In genomic region chr5:65926276-65926761, GRCh38 we compare ENCODE assay signal across 8 cellular contexts. TPM values are rescaled to one million over a fixed set of nuclear protein-coding genes. Genes with fewer than 3 reads are reported as not detected.
DNase-seq lines count a peak whose midpoint lies in the region; ATAC-seq, FAIRE-seq and TF ChIP-seq lines count a peak whose summit lies in the region.

A gene with protein sequence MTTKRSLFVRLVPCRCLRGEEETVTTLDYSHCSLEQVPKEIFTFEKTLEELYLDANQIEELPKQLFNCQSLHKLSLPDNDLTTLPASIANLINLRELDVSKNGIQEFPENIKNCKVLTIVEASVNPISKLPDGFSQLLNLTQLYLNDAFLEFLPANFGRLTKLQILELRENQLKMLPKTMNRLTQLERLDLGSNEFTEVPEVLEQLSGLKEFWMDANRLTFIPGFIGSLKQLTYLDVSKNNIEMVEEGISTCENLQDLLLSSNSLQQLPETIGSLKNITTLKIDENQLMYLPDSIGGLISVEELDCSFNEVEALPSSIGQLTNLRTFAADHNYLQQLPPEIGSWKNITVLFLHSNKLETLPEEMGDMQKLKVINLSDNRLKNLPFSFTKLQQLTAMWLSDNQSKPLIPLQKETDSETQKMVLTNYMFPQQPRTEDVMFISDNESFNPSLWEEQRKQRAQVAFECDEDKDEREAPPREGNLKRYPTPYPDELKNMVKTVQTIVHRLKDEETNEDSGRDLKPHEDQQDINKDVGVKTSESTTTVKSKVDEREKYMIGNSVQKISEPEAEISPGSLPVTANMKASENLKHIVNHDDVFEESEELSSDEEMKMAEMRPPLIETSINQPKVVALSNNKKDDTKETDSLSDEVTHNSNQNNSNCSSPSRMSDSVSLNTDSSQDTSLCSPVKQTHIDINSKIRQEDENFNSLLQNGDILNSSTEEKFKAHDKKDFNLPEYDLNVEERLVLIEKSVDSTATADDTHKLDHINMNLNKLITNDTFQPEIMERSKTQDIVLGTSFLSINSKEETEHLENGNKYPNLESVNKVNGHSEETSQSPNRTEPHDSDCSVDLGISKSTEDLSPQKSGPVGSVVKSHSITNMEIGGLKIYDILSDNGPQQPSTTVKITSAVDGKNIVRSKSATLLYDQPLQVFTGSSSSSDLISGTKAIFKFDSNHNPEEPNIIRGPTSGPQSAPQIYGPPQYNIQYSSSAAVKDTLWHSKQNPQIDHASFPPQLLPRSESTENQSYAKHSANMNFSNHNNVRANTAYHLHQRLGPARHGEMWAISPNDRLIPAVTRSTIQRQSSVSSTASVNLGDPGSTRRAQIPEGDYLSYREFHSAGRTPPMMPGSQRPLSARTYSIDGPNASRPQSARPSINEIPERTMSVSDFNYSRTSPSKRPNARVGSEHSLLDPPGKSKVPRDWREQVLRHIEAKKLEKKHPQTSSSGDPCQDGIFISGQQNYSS (N-terminal part only) (plus strand): TSS chr5:65926575. CDS start chr5:65992719, 66,144 bp downstream.

- peaks cover 23 to 56% (median 37%) of the 10 kb centered on the region in 4 donors for H3K4me1 Mint-ChIP-seq in naive thymus-derived CD8-positive, alpha-beta T cell
- peaks cover 11 to 36% of the 10 kb centered on the region in 2 donors for H3K4me1 Mint-ChIP-seq in stimulated activated naive B cell treated with anti-CD40 and anti-IgM and Interleukin-4, amounts not matched to agents 10 μg/mL and 1 μg/mL and 100 μg/mL, for 72 hours

- no peak for FAIRE-seq in RCC 7860 (lab: Jason Lieb, UNC)

- POLR2A ChIA-PET in naive thymus-derived CD8-positive, alpha-beta T cell (lab: Charles Lee) = interaction anchor here (0.7 to 5.3 kb wide), 17 partner anchors 25 to 822 kb away, joined by 3 to 45 read pairs (median 3); partner anchors contain the start of genes NLN, SGTB and SREK1

- H3K27me3 Mint-ChIP-seq in naive thymus-derived CD8-positive, alpha-beta T cell = no peaks in the 10 kb centered on the region
- H3K27me3 Mint-ChIP-seq in stimulated activated naive B cell treated with anti-CD40 and anti-IgM and Interleukin-4, amounts not matched to agents 10 μg/mL and 1 μg/mL and 100 μg/mL, for 72 hours = no peaks in the 10 kb centered on the region

- peaks cover 4% of the 10 kb centered on the region; the same call in 1 of the 2 replicates for H3K36me3 ChIP-seq in BE2C

- H3K36me3 Mint-ChIP-seq in naive thymus-derived CD8-positive, alpha-beta T cell = peaks cover 0 to 18% (median 5%) of the 10 kb centered on the region in 3 donors
- H3K36me3 Mint-ChIP-seq in stimulated activated naive B cell treated with anti-CD40 and anti-IgM and Interleukin-4, amounts not matched to agents 10 μg/mL and 1 μg/mL and 100 μg/mL, for 72 hours = peaks cover 8 to 15% of the 10 kb centered on the region in 2 donors

- H3K9me3 Mint-ChIP-seq in naive thymus-derived CD8-positive, alpha-beta T cell = no peaks in the 10 kb centered on the region
- H3K9me3 Mint-ChIP-seq in stimulated activated naive B cell treated with anti-CD40 and anti-IgM and Interleukin-4, amounts not matched to agents 10 μg/mL and 1 μg/mL and 100 μg/mL, for 72 hours = no peaks in the 10 kb centered on the region

- H3K9me3 ChIP-seq in BE2C = no peaks in the 10 kb centered on the region

- ATAC-seq in GM19043 (IDR thresholded peaks at IDR 0.05; ENCODE audit: low read depth, unreplicated experiment) (peak; percentile 12), HG03432 (IDR thresholded peaks at IDR 0.05; ENCODE audit: unreplicated experiment) (peak; percentile 29)
- peak; percentile 15 to 16 for ATAC-seq in naive thymus-derived CD8-positive, alpha-beta T cell
- ATAC-seq in stimulated activated naive B cell treated with anti-CD40 and anti-IgM and Interleukin-4, amounts not matched to agents 10 μg/mL and 1 μg/mL and 100 μg/mL, for 72 hours (replicated peaks) = peak; percentile 19 to 22

- peak within 1 kb of the TSS; percentile 86 to 100 (median 98) for H3K4me3 Mint-ChIP-seq in naive thymus-derived CD8-positive, alpha-beta T cell
- H3K4me3 Mint-ChIP-seq in stimulated activated naive B cell treated with anti-CD40 and anti-IgM and Interleukin-4, amounts not matched to agents 10 μg/mL and 1 μg/mL and 100 μg/mL, for 72 hours = peak within 1 kb of the TSS; percentile 98 to 100

- peak within 1 kb of the TSS; percentile 88 for H3K4me3 ChIP-seq in BE2C (ENCODE audit: low read depth, low read length)

- no peaks in the 10 kb centered on the region for H3K4me1 ChIP-seq in BE2C

- no peaks in the 10 kb centered on the region for H3K27me3 ChIP-seq in BE2C

- peak within 1 kb of the TSS; percentile 95 to 98 (median 97) for H3K27ac Mint-ChIP-seq in naive thymus-derived CD8-positive, alpha-beta T cell
- H3K27ac Mint-ChIP-seq in stimulated activated naive B cell treated with anti-CD40 and anti-IgM and Interleukin-4, amounts not matched to agents 10 μg/mL and 1 μg/mL and 100 μg/mL, for 72 hours = peak within 1 kb of the TSS; percentile 100

- DNase-seq in BE2C = peak; percentile 66
- peak; percentile 65 for DNase-seq in RCC 7860 (ENCODE audit: low spot score)
- DNase-seq in activated T-helper 1 cell treated with anti-CD3 and anti-CD28 coated beads, Interleukin-2, amount 50 U/mL, for 16 hours (ENCODE audit: low read depth in 1 of 2, low spot score in 1 of 2) = peak; percentile 48 to 57
- DNase-seq in fibroblast of gingiva (ENCODE audit: low read depth) = peak; percentile 88
- DNase-seq in naive thymus-derived CD8-positive, alpha-beta T cell = peak; percentile 39 to 84 (median 64)
- peak; percentile 50 for DNase-seq in stimulated activated naive B cell treated with anti-CD40 and anti-IgM and Interleukin-4, amounts not matched to agents 10 μg/mL and 1 μg/mL and 100 μg/mL, for 72 hours

- TF ChIP-seq CTCF in BE2C (IDR thresholded peaks at IDR 0.05; ENCODE audit: low read depth, low read length) = no peak

RNA-seq across cellular contexts. Expression of the gene that starts here (rescaled TPM):
- polyA plus RNA-seq in BE2C (2012; ENCODE audit: insufficient read depth, insufficient read length, low read depth) = 9.6 TPM
- 100 to 1,000 TPM; 127 to 135 TPM for total RNA-seq in naive thymus-derived CD8-positive, alpha-beta T cell
- 10 to 100 TPM; 50.3 to 53.8 (median 50.9) TPM for polyA plus RNA-seq in naive thymus-derived CD8-positive, alpha-beta T cell

Comparison
In these comparisons a context has a peak if more than half of its experiments do, and no peak if none do; other contexts are left out.
1. Peak in every context shown above with its lines: DNase-seq, ATAC-seq and H3K4me3 ChIP-seq.